ENCODE assay signal across 8 cellular contexts in genomic region chr19:17419154-17419490, GRCh38. TPM values are rescaled to one million over a fixed set of nuclear protein-coding genes. Genes with fewer than 3 reads are reported as not detected.
DNase-seq lines count a peak whose midpoint lies in the region; ATAC-seq, FAIRE-seq and TF ChIP-seq lines count a peak whose summit lies in the region.

No MANE protein-coding gene starts in this region.

- H3K9ac ChIP-seq in HCT116 (ENCODE audit: low read length), result peak overlapping the region; percentile 78

- ATAC-seq in HCT116, result no peak
- ATAC-seq in right cardiac atrium, result no peak
- no peak for ATAC-seq in HG02981 (IDR thresholded peaks at IDR 0.05; ENCODE audit: unreplicated experiment)
- no peak for ATAC-seq in HG02763 (IDR thresholded peaks at IDR 0.05; ENCODE audit: unreplicated experiment)

- intact Hi-C loops in HCT116 (cut with micrococcal nuclease) (no loop called here), right cardiac atrium (cut with DNase I) (no loop called here)

- H3K9me3 ChIP-seq in HCT116 (ENCODE audit: control insufficient read depth in 1 of 2, insufficient read depth in 1 of 2, low read depth in 1 of 2, low read length in 2 of 2) (no peaks in the 10 kb centered on the region), right cardiac atrium (ENCODE audit: control insufficient read depth, low read length) (no peaks in the 10 kb centered on the region), small intestine (ENCODE audit: control insufficient read depth, low read depth) (no peaks in the 10 kb centered on the region)

- H3K27me3 ChIP-seq in HCT116 (ENCODE audit: insufficient read depth, low read length) (no peaks in the 10 kb centered on the region), right cardiac atrium (ENCODE audit: control insufficient read depth, insufficient read depth) (no peaks in the 10 kb centered on the region), small intestine (ENCODE audit: control insufficient read depth in 2 of 2, insufficient read depth in 2 of 2, low read length in 2 of 2) (no peaks in the 10 kb centered on the region)

- H4K20me1 ChIP-seq in HCT116 (ENCODE audit: insufficient read depth), result no peaks in the 10 kb centered on the region

- H3K79me2 ChIP-seq in HCT116 (ENCODE audit: insufficient read depth, low read length), result peaks cover 10% of the 10 kb centered on the region; the same call in 1 of the 2 replicates

- 41% methylated on average over 6 of the region's 6 CpGs for WGBS in right cardiac atrium
- WGBS in small intestine, 3 donors, result 13 to 30% (median 25%) methylated on average over 6 of the region's 6 CpGs

- RAD21 ChIA-PET in HCT116 (lab: Charles Lee; ENCODE audit: low non-redundant PET in 1 of 2, low total read pairs in 2 of 2, uncharacterized antibody in 2 of 2, unreplicated experiment in 2 of 2), result no interaction called here

- CTCF ChIA-PET in HCT116 (lab: Charles Lee), result interaction anchor here (0.6 to 1.2 kb wide), 7 partner anchors 10 to 368 kb away, joined by 3 to 5 read pairs (median 3); partner anchors contain the start of gene TMEM221

- H3K27ac ChIP-seq in HCT116 (ENCODE audit: low read depth, low read length) (peak overlapping the region; percentile 87), VCaP (peak overlapping the region; percentile 74), right cardiac atrium (ENCODE audit: low read length) (peak overlapping the region; percentile 75), small intestine (ENCODE audit: low read depth in 1 of 2, low read length in 1 of 2) (peak overlapping the region; percentile 25 to 71)

- no peak for FAIRE-seq in small intestine (lab: Jason Lieb, UNC)

- H3K4me3 ChIP-seq in HCT116 (replicated peaks in 1 of 2; ENCODE audit: low read depth in 1 of 2, low read length in 2 of 2) (peak overlapping the region; percentile 53 to 93), right cardiac atrium (ENCODE audit: low read length) (peak overlapping the region; percentile 46), small intestine (ENCODE audit: low read depth in 1 of 2, low read length in 2 of 2) (peak overlapping the region in 1 of 2 donors; percentile 54)

- peak overlapping the region; percentile 91 for H3K4me2 ChIP-seq in HCT116 (ENCODE audit: low read length)

- H3K4me1 ChIP-seq in HCT116 (ENCODE audit: control insufficient read depth in 1 of 2, insufficient read depth in 2 of 2, low read length in 2 of 2), result peaks cover 5 to 27% of the 10 kb centered on the region in 2 experiments; a peak in 3 of 4 replicates
- H3K4me1 ChIP-seq in right cardiac atrium (ENCODE audit: control insufficient read depth, insufficient read depth, low read length), result no peaks in the 10 kb centered on the region
- peaks cover 0 to 2% of the 10 kb centered on the region in 2 donors for H3K4me1 ChIP-seq in small intestine (ENCODE audit: control insufficient read depth in 2 of 2, insufficient read depth in 1 of 2, low read depth in 1 of 2, low read length in 1 of 2)

- BruUV-seq in HCT116 (replicated peaks; lab: Mats Ljungman, UMichigan), result TSS peak; percentile 98

- no peaks in the 10 kb centered on the region for H3K36me3 ChIP-seq in HCT116 (ENCODE audit: control insufficient read depth in 1 of 2, insufficient read depth in 2 of 2, low read length in 2 of 2)
- peaks cover 0 to 3% of the 10 kb centered on the region in 2 donors for H3K36me3 ChIP-seq in small intestine (ENCODE audit: control insufficient read depth in 2 of 2, insufficient read depth in 2 of 2, low read length in 2 of 2)

- no peak overlapping the region for H2AFZ ChIP-seq in HCT116 (ENCODE audit: low read depth, low read length, poor library complexity, severe bottlenecking)

- no peak for TF ChIP-seq RAD21 in HCT116 (IDR thresholded peaks at IDR 0.05; ENCODE audit: low read depth)

- POLR2A ChIA-PET in HCT116 (lab: Charles Lee), result interaction anchor here (0.6 to 2.8 kb wide), 9 partner anchors 10 to 562 kb away, joined by 3 to 21 read pairs (median 4); partner anchors contain the start of genes B3GNT3, BST2, DDA1 and RPL18A

- TF ChIP-seq CTCF in HCT116 (IDR thresholded peaks at IDR 0.05 in 2 of 3, conservative IDR thresholded peaks at IDR 0.05 in 1 of 3; ENCODE audit: borderline replicate concordance in 1 of 3, insufficient read depth in 1 of 3, low read depth in 2 of 3, low read length in 2 of 3), result no peak
- no peak for TF ChIP-seq CTCF in VCaP (conservative IDR thresholded peaks at IDR 0.05)

- DNase-seq in HCT116 (ENCODE audit: low read depth, low spot score) (no peak), right cardiac atrium (no peak), small intestine (no peak), middle frontal gyrus (ENCODE audit: extremely low spot score, low spot score) (no peak), NCI-H82 treated with DMSO at 0.1 percent for 48 hours (lab: John Stamatoyannopoulos, UW; ENCODE audit: unreplicated experiment) (no peak)

- H3K9me2 ChIP-seq in HCT116 (ENCODE audit: insufficient read depth), result no peaks in the 10 kb centered on the region

- peak; percentile 50 for TF ChIP-seq POLR2A in HCT116 (IDR thresholded peaks at IDR 0.05; ENCODE audit: borderline replicate concordance, extremely low read depth, insufficient read depth, insufficient read length)

TF ChIP-seq in HCT116, 20 proteins besides CTCF, POLR2A, EP300 and RAD21:
- TF ChIP-seq ZNF274 (IDR thresholded peaks at IDR 0.05; ENCODE audit: low read depth, low read length) (no peak), CEBPB (IDR thresholded peaks at IDR 0.05; ENCODE audit: low read depth) (no peak), JUND (IDR thresholded peaks at IDR 0.05) (no peak), EZH2phosphoT487 (IDR thresholded peaks at IDR 0.05; ENCODE audit: borderline replicate concordance) (no peak), TCF7L2 (IDR thresholded peaks at IDR 0.05; ENCODE audit: borderline replicate concordance, extremely low read depth, insufficient read depth, insufficient read length) (no peak), SRF (IDR thresholded peaks at IDR 0.05; ENCODE audit: low read depth) (no peak)
TF ChIP-seq in HCT116: peak in this region for 0.

RNA-seq across cellular contexts. Expression of gene MVB12A, which starts 0.7 kb away (rescaled TPM):
- total RNA-seq in HCT116 (2021; ENCODE audit: unreplicated experiment), result 91.7 TPM
- polyA plus RNA-seq in HCT116 (2012), result 86.6 and 101 TPM in 2 replicates
- total RNA-seq in right cardiac atrium, result 10 to 100 TPM; 20.6 to 27.2 (median 23.4) TPM
- 30.5 TPM for polyA plus RNA-seq in right cardiac atrium
- polyA plus RNA-seq in small intestine, result 100 to 1,000 TPM in 1 of 3 donors, 10 to 100 TPM in 2; 71.3 to 117 (median 84.8) TPM

RNA-seq across cellular contexts. Expression of gene BST2, which starts 13.7 kb away (rescaled TPM):
- total RNA-seq in HCT116 (2021; ENCODE audit: unreplicated experiment) (5.4 TPM), right cardiac atrium (10 to 100 TPM; 32.3 to 56.3 (median 39.6) TPM)
- polyA plus RNA-seq in HCT116 (2012), result 2.6 and 3.6 TPM in 2 replicates
- polyA plus RNA-seq in right cardiac atrium (45.1 TPM), small intestine (100 to 1,000 TPM in 1 of 3 donors, 10 to 100 TPM in 1, 1 to 10 TPM in 1; 4.5 to 128 (median 53.2) TPM)

RNA-seq across cellular contexts. Expression of gene CCDC194, which starts 25.1 kb away (rescaled TPM):
- total RNA-seq in HCT116 (2021; ENCODE audit: unreplicated experiment) (not detected), right cardiac atrium (under 1 TPM in 1 of 4 donors, not detected in 3; 0.43 TPM)
- polyA plus RNA-seq in HCT116 (2012), result 0.14 TPM in 1 of 2 replicates, not detected in the other
- polyA plus RNA-seq in right cardiac atrium (not detected), small intestine (under 1 TPM in 1 of 3 donors, not detected in 2; 0.07 TPM)

RNA-seq across cellular contexts. Expression of gene TMEM221, which starts 29.3 kb away (rescaled TPM):
- total RNA-seq in HCT116 (2021; ENCODE audit: unreplicated experiment), result 3.4 TPM
- polyA plus RNA-seq in HCT116 (2012), result 3.6 and 3.7 TPM in 2 replicates
- under 1 TPM in 3 of 4 donors, not detected in 1; 0.22 to 0.42 (median 0.34) TPM for total RNA-seq in right cardiac atrium
- 0.43 TPM for polyA plus RNA-seq in right cardiac atrium
- under 1 TPM in 1 of 3 donors, not detected in 2; 0.07 TPM for polyA plus RNA-seq in small intestine

RNA-seq across cellular contexts. Expression of gene NXNL1, which starts 41.6 kb away (rescaled TPM):
- total RNA-seq in HCT116 (2021; ENCODE audit: unreplicated experiment) (not detected), right cardiac atrium (under 1 TPM in 2 of 4 donors, not detected in 2; 0.29 to 0.45 TPM)
- polyA plus RNA-seq in HCT116 (2012), result not detected in 2 replicates
- polyA plus RNA-seq in right cardiac atrium (0.63 TPM), small intestine (not detected)
